8 cellular contexts compared by ENCODE assay signal in genomic region chr11:125874556-125875124, GRCh38. TPM values are rescaled to one million over a fixed set of nuclear protein-coding genes. Genes with fewer than 3 reads are reported as not detected.
A peak's percentile ranks its signal among the peaks of the same experiment; 100 is the strongest.
DNase-seq lines count a peak whose midpoint lies in the region; ATAC-seq and TF ChIP-seq lines count a peak whose summit lies in the region.

No MANE protein-coding gene starts in this region.

- no peak overlapping the region for H3K27ac Mint-ChIP-seq in mesothelial cell of epicardium

- H3K4me3 ChIP-seq in A673 (ENCODE audit: low read depth, low read length, poor library complexity, severe bottlenecking) (no peak overlapping the region), GM12864 (ENCODE audit: low read depth, low read length) (no peak overlapping the region), WI38 (ENCODE audit: low read depth, low read length) (0 out of 2 replicates have a peak overlapping the region, but pooled peaks have one; percentile 8), suprapubic skin (no peak overlapping the region)

- ATAC-seq in HG02938 (IDR thresholded peaks at IDR 0.05; ENCODE audit: unreplicated experiment), result peak; percentile 83

- peaks cover 1% of the 10 kb centered on the region for H3K4me1 Mint-ChIP-seq in mesothelial cell of epicardium

- no peak for TF ChIP-seq POLR2A in suprapubic skin (IDR thresholded peaks at IDR 0.05)

- H3K27me3 ChIP-seq in A673 (replicated peaks; ENCODE audit: insufficient read depth, low read depth, low read length, poor library complexity), result no peaks in the 10 kb centered on the region
- H3K27me3 ChIP-seq in suprapubic skin, result no peaks in the 10 kb centered on the region

- H3K4me3 Mint-ChIP-seq in mesothelial cell of epicardium, result peak overlapping the region; percentile 54

- H3K36me3 Mint-ChIP-seq in mesothelial cell of epicardium, result no peaks in the 10 kb centered on the region

- POLR2A ChIA-PET in A673 (lab: Charles Lee; ENCODE audit: low non-redundant PET), result interaction anchor here (0.6 kb wide), 1 partner anchor 223 kb away, joined by 3 read pairs; no protein-coding TSS in a partner anchor

- TF ChIP-seq CTCF in A673 (conservative IDR thresholded peaks at IDR 0.05; ENCODE audit: low read depth, low read length) (peak; percentile 88), GM12864 (IDR thresholded peaks at IDR 0.05; ENCODE audit: low read depth, low read length, missing control alignments) (peak; percentile 85), WI38 (IDR thresholded peaks at IDR 0.05; ENCODE audit: low read depth, low read length) (peak; percentile 77), mesothelial cell of epicardium (IDR thresholded peaks at IDR 0.05; ENCODE audit: unreplicated experiment) (peak; percentile 56), suprapubic skin (IDR thresholded peaks at IDR 0.05) (peak; percentile 41 to 67)

- CTCF ChIA-PET in A673 (lab: Charles Lee), result interaction anchor here (0.7 kb wide), 1 partner anchor 13 kb away, joined by 3 read pairs; the partner anchor contains the start of gene HYLS1

- BruUV-seq in A673 (replicated peaks; lab: Mats Ljungman, UMichigan), result no TSS peak

- H3K27me3 Mint-ChIP-seq in mesothelial cell of epicardium (ENCODE audit: low read depth), result peaks cover 19% of the 10 kb centered on the region

- H3K27ac ChIP-seq in A673 (ENCODE audit: low read depth, low read length, poor library complexity, severe bottlenecking) (no peak overlapping the region), suprapubic skin (no peak overlapping the region)

- no peak for TF ChIP-seq EP300 in suprapubic skin (IDR thresholded peaks at IDR 0.05)

- H3K4me1 ChIP-seq in A673 (ENCODE audit: insufficient read depth, low read length, poor library complexity, severe bottlenecking), result no peaks in the 10 kb centered on the region
- no peaks in the 10 kb centered on the region for H3K4me1 ChIP-seq in suprapubic skin

- H3K9me3 Mint-ChIP-seq in mesothelial cell of epicardium, result peaks cover 11% of the 10 kb centered on the region

- 19% methylated on average over 8 of the region's 8 CpGs for WGBS in suprapubic skin

- H3K36me3 ChIP-seq in A673 (ENCODE audit: insufficient read depth, low read length, poor library complexity, severe bottlenecking), result no peaks in the 10 kb centered on the region
- H3K36me3 ChIP-seq in suprapubic skin, result no peaks in the 10 kb centered on the region

- H3K9me3 ChIP-seq in A673 (ENCODE audit: low read depth, low read length, poor library complexity, severe bottlenecking) (no peaks in the 10 kb centered on the region), suprapubic skin (no peaks in the 10 kb centered on the region)

- intact Hi-C loops in A673 (cut with micrococcal nuclease; ENCODE audit: unreplicated experiment), result loop anchor here (2.0 to 10.0 kb wide), 4 partner anchors 248 to 900 kb away; no protein-coding TSS in a partner anchor

- peak; percentile 87 for DNase-seq in A673 (ENCODE audit: low spot score)
- DNase-seq in GM12864 (ENCODE audit: low read depth), result peak; percentile 18
- peak; percentile 52 for DNase-seq in NCI-H2107 treated with DMSO at 0.1 percent for 48 hours (lab: John Stamatoyannopoulos, UW; ENCODE audit: unreplicated experiment)
- DNase-seq in epidermal melanocyte (ENCODE audit: insufficient read length, low spot score), result peak; percentile 82
- DNase-seq in mesothelial cell of epicardium (ENCODE audit: low spot score in 2 of 2, unreplicated experiment in 2 of 2), result peak in 1 of 2 experiments; percentile 62
- no peak for DNase-seq in suprapubic skin (ENCODE audit: low spot score in 2 of 2)

RNA-seq across cellular contexts. Expression of gene HYLS1, which starts 12.8 kb away (rescaled TPM):
- total RNA-seq in A673 (2021), result 16.3 and 18.8 TPM in 2 replicates
- 5.2 to 5.8 TPM (median 5.4 TPM) in 3 replicates for total RNA-seq in mesothelial cell of epicardium
- 1 to 10 TPM; 2.4 to 3.4 (median 3.1) TPM for total RNA-seq in suprapubic skin

RNA-seq across cellular contexts. Expression of gene PUS3, which starts 28.4 kb away (rescaled TPM):
- total RNA-seq in A673 (2021), result 18.7 and 20.9 TPM in 2 replicates
- 9.1 to 9.9 TPM (median 9.7 TPM) in 3 replicates for total RNA-seq in mesothelial cell of epicardium
- 10 to 100 TPM in 2 of 4 donors, 1 to 10 TPM in 2; 6.0 to 14.9 (median 10.6) TPM for total RNA-seq in suprapubic skin

RNA-seq across cellular contexts. Expression of gene DDX25, which starts 29.7 kb away (rescaled TPM):
- total RNA-seq in A673 (2021), result 0.39 and 0.55 TPM in 2 replicates
- total RNA-seq in mesothelial cell of epicardium, result 0.98 to 1.7 TPM (median 1.1 TPM) in 3 replicates
- total RNA-seq in suprapubic skin, result 1 to 10 TPM in 1 of 4 donors, under 1 TPM in 2, not detected in 1; 0.15 to 1.2 (median 0.32) TPM

RNA-seq across cellular contexts. Expression of gene PATE4, which starts 41.5 kb away (rescaled TPM):
- total RNA-seq in A673 (2021), result not detected in 2 replicates
- total RNA-seq in mesothelial cell of epicardium, result not detected in 3 replicates
- not detected for total RNA-seq in suprapubic skin

Comparison
In these comparisons a context has a peak if more than half of its experiments do, and no peak if none do; other contexts are left out.
1. DNase-seq: peak in A673 (single experiment), GM12864 (single experiment), NCI-H2107 treated with DMSO at 0.1 percent for 48 hours (single experiment) and epidermal melanocyte (single experiment); none in suprapubic skin (0 of 2).
2. Peak in every context shown above with its lines, with median percentiles within 50 percentile points of each other: CTCF ChIP-seq.